9 cellular contexts compared by ENCODE assay signal in the genomic region with DNA sequence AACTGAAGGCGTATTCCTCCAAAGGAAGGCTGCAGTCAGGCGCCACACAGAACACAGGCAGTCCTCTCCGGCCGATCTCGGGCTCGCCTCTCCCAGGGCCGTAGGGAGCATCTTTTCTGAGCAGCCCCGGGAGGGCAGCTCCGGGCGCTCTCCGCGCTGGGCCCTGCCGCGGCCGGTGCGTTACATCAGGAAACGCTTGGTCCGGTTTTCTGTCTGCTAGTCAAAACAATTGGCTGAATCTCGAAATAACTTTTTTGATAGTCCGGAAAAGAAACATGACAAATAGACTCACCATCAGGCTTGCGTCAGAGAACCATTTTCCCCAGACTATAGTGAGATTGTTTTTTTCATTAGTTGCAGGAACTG.
DNase-seq lines count a peak whose midpoint lies in the region; ATAC-seq and TF ChIP-seq lines count a peak whose summit lies in the region.
"Had no signal": no experiment of that assay in that cellular context is flagged by ENCODE, and none has a peak within 500 bp of the region (broad histone marks: within the 10 kb centered on the region; RNA-seq: fewer than 3 reads in every experiment).

No MANE protein-coding gene starts in this region.

- H3K27ac ChIP-seq in OCI-LY1 (ENCODE audit: low read depth, low read length, poor library complexity, severe bottlenecking) (peak overlapping the region; percentile 95), lower lobe of right lung (peak overlapping the region; percentile 74), tibial artery (peak overlapping the region; percentile 77 to 80)
- H3K27ac ChIP-seq: C4-2B had no signal

- peak overlapping the region; percentile 68 for H3K4me3 Mint-ChIP-seq in central memory CD8-positive, alpha-beta T cell

- no peak for ATAC-seq in central memory CD8-positive, alpha-beta T cell (replicated peaks; ENCODE audit: extremely low read depth, poor library complexity, severe bottlenecking)
- ATAC-seq in lower lobe of right lung (no peak), HG03039 (IDR thresholded peaks at IDR 0.05; ENCODE audit: unreplicated experiment) (no peak)

- no peak overlapping the region for H2AFZ ChIP-seq in OCI-LY1 (ENCODE audit: low read length)

- H3K9me3 ChIP-seq in OCI-LY1 (ENCODE audit: low read length) = peaks cover 31% of the 10 kb centered on the region
- H3K9me3 ChIP-seq in lower lobe of right lung = no peaks in the 10 kb centered on the region
- no peaks in the 10 kb centered on the region for H3K9me3 ChIP-seq in tibial artery
- H3K9me3 ChIP-seq in HAP-1 = no peaks in the 10 kb centered on the region

- no peak for TF ChIP-seq CTCF in OCI-LY1 (IDR thresholded peaks at IDR 0.05; ENCODE audit: low read length)
- no peak for TF ChIP-seq CTCF in lower lobe of right lung (IDR thresholded peaks at IDR 0.05)
- TF ChIP-seq CTCF in tibial artery (IDR thresholded peaks at IDR 0.05) = no peak

- no peaks in the 10 kb centered on the region for H3K9me2 ChIP-seq in OCI-LY1 (ENCODE audit: low read depth, low read length)

- no peaks in the 10 kb centered on the region for H3K9me3 Mint-ChIP-seq in central memory CD8-positive, alpha-beta T cell

- 0 out of 2 replicates have a peak, but pooled peaks cover 3% of the 10 kb centered on the region for H3F3A ChIP-seq in OCI-LY1 (ENCODE audit: insufficient read depth, low read length)

- in situ Hi-C loops in HAP-1 (cut with MboI; ENCODE audit: low sequenced_read_pairs) = no loop called here

- no peaks in the 10 kb centered on the region; the same call in 1 of the 2 replicates for H3K36me3 ChIP-seq in OCI-LY1 (ENCODE audit: insufficient read depth, low read length)
- H3K36me3 ChIP-seq in lower lobe of right lung = no peaks in the 10 kb centered on the region
- H3K36me3 ChIP-seq in tibial artery = no peaks in the 10 kb centered on the region
- no peaks in the 10 kb centered on the region for H3K36me3 ChIP-seq in HAP-1 (replicated peaks)

- no peaks in the 10 kb centered on the region for H4K20me1 ChIP-seq in OCI-LY1 (ENCODE audit: insufficient read depth, low read length)

- intact Hi-C loops in lower lobe of right lung (cut with DNase I) = no loop called here
- intact Hi-C loops in tibial artery (cut with DNase I; ENCODE audit: low total_unique reads) = no loop called here

- DNase-seq in DMS79 treated with DMSO at 0.1 percent for 48 hours (lab: John Stamatoyannopoulos, UW) (peak; percentile 38), DMS79 (lab: John Stamatoyannopoulos, UW) (no peak), lower lobe of right lung (peak; percentile 66), tibial artery (peak; percentile 45 to 71), HAP-1 (ENCODE audit: low spot score in 2 of 2) (no peak)
- no peak for DNase-seq in central memory CD8-positive, alpha-beta T cell (ENCODE audit: low spot score in 2 of 2)

- H3K4me1 Mint-ChIP-seq in central memory CD8-positive, alpha-beta T cell = peaks cover 46% of the 10 kb centered on the region

- H3K27me3 ChIP-seq in OCI-LY1 (ENCODE audit: insufficient read depth, low read length) (no peaks in the 10 kb centered on the region), lower lobe of right lung (ENCODE audit: low read depth) (peaks cover 57% of the 10 kb centered on the region), tibial artery (peaks cover 2 to 15% of the 10 kb centered on the region in 2 donors), HAP-1 (ENCODE audit: low read depth) (no peaks in the 10 kb centered on the region)

- H3K4me1 ChIP-seq in OCI-LY1 (ENCODE audit: insufficient read depth, low read length, severe bottlenecking) = peaks cover 53% of the 10 kb centered on the region
- H3K4me1 ChIP-seq in lower lobe of right lung = peaks cover 47% of the 10 kb centered on the region
- H3K4me1 ChIP-seq in tibial artery = peaks cover 0 to 33% (median 19%) of the 10 kb centered on the region in 4 donors
- H3K4me1 ChIP-seq in HAP-1 = peaks cover 10% of the 10 kb centered on the region

- H3K9ac ChIP-seq in OCI-LY1 (ENCODE audit: low read length) = peak overlapping the region; percentile 91

- H3K4me2 ChIP-seq in OCI-LY1 (ENCODE audit: low read length) = peak overlapping the region; percentile 91

- H3K27me3 Mint-ChIP-seq in central memory CD8-positive, alpha-beta T cell = peaks cover 71% of the 10 kb centered on the region

- peak overlapping the region; percentile 44 for H3K27ac Mint-ChIP-seq in central memory CD8-positive, alpha-beta T cell (ENCODE audit: low read depth)

- H3K4me3 ChIP-seq in OCI-LY1 (ENCODE audit: low read depth, low read length, poor library complexity, severe bottlenecking) (peak overlapping the region; percentile 69), lower lobe of right lung (peak overlapping the region; percentile 57), tibial artery (peak overlapping the region; percentile 56 to 71), HAP-1 (no peak overlapping the region)

- H3K36me3 Mint-ChIP-seq in central memory CD8-positive, alpha-beta T cell (ENCODE audit: insufficient read depth) = peaks cover 41% of the 10 kb centered on the region

- no peaks in the 10 kb centered on the region for H3K79me2 ChIP-seq in OCI-LY1 (ENCODE audit: insufficient read depth, low read length)

Comparison
In these comparisons a context has a peak if more than half of its experiments do, and no peak if none do; other contexts are left out.
1. DNase-seq: peak in DMS79 treated with DMSO at 0.1 percent for 48 hours (single experiment), lower lobe of right lung (single experiment) and tibial artery (2 of 2); none in DMS79 (single experiment), central memory CD8-positive, alpha-beta T cell (0 of 2) and HAP-1 (0 of 2).
2. Peak in every context shown above with its lines, with median percentiles within 50 percentile points of each other: H3K27ac ChIP-seq.